Comparison of ENCODE assay signal across 19 cellular contexts in the genomic region with DNA sequence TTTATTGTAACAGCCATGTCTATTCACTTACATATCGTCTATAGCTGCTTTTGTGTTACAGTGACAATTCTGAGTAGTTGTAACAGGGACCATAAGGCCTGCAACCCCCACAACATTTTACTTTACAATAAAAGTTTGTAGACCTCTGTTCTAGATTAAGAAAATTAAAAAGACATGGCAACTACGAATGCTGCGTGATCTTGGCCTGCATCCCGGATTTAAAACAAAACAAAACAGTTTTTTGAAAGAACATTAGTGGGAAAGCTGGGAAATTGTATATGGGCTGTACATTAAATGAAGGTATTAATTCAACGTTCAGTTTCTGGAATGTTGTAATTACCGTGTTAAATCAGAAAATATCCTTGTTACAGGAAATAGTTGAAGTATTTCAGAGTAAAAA.
"Had no signal": no experiment of that assay in that cellular context is flagged by ENCODE, and none has a peak within 500 bp of the region (broad histone marks: within the 10 kb centered on the region; RNA-seq: fewer than 3 reads in every experiment).

No MANE protein-coding gene starts in this region.

- H3K9me3 ChIP-seq: gastrocnemius medialis, right atrium auricular region, tibial nerve, vagina had no signal

- DNase-seq: activated CD4-positive, alpha-beta T cell treated with anti-CD3 and anti-CD28 coated beads, Interleukin-2, amount 50 U/mL, for 1 hour; activated naive CD8-positive, alpha-beta T cell treated with anti-CD3 and anti-CD28 coated beads, Interleukin-2, amount 10 ng/mL, durations not matched to agents 7 days and 5 days; anterior cingulate cortex; erythroblast; gastrocnemius medialis; nucleus accumbens; small intestine; stimulated activated CD4-positive, alpha-beta T cell treated with anti-CD3 and anti-CD28 coated beads, Interleukin-4, amount 100 ng/mL, for 24 hours; stimulated activated naive CD4-positive, alpha-beta T cell had no signal

- H3K36me3 ChIP-seq: gastrocnemius medialis, right atrium auricular region, tibial nerve, vagina had no signal

- H3K9me3 Mint-ChIP-seq: activated naive CD8-positive, alpha-beta T cell treated with anti-CD3 and anti-CD28 coated beads, Interleukin-2, amount 10 ng/mL, durations not matched to agents 7 days and 5 days; activated T-helper 1 cell treated with anti-CD3 and anti-CD28 coated beads, Interleukin-12 subunit alpha, Interleukin-12 subunit beta, Interleukin-2, Interleukin-4 antibody, amounts not matched to agents 30 ng/mL and 10 ng/mL and 1 ng/mL, durations not matched to agents 14 hours and 24 hours and 36 hours; dendritic cell treated with granulocyte-macrophage colony-stimulating factor and Interleukin-4, amounts not matched to agents 40 ng/mL and 50 ng/mL, for 4 days; memory B cell; natural killer cell treated with Interleukin-12 subunit alpha and Interleukin-12 subunit beta and Interleukin-15 and Interleukin-18, amount 100 ng/mL, for 72 hours had no signal

- H3K27ac ChIP-seq: gastrocnemius medialis, right atrium auricular region, tibial nerve, vagina had no signal

- H3K4me1 Mint-ChIP-seq: memory B cell had no signal

- H3K27me3 Mint-ChIP-seq: activated naive CD8-positive, alpha-beta T cell treated with anti-CD3 and anti-CD28 coated beads, Interleukin-2, amount 10 ng/mL, durations not matched to agents 7 days and 5 days; natural killer cell treated with Interleukin-12 subunit alpha and Interleukin-12 subunit beta and Interleukin-15 and Interleukin-18, amount 100 ng/mL, for 72 hours had no signal

- H3K27me3 ChIP-seq: gastrocnemius medialis, right atrium auricular region, tibial nerve, vagina had no signal

- H3K36me3 Mint-ChIP-seq: activated naive CD8-positive, alpha-beta T cell treated with anti-CD3 and anti-CD28 coated beads, Interleukin-2, amount 10 ng/mL, durations not matched to agents 7 days and 5 days; memory B cell; natural killer cell treated with Interleukin-12 subunit alpha and Interleukin-12 subunit beta and Interleukin-15 and Interleukin-18, amount 100 ng/mL, for 72 hours had no signal

- ATAC-seq: activated CD4-positive, CD25-positive, alpha-beta regulatory T cell treated with anti-CD3 and anti-CD28 coated beads, Interleukin-2, amount 50 U/mL, for 24 hours; gastrocnemius medialis; left ventricle myocardium superior; natural killer cell treated with Interleukin-12 subunit alpha and Interleukin-12 subunit beta and Interleukin-15 and Interleukin-18, amount 100 ng/mL, for 72 hours had no signal

- H3K4me1 ChIP-seq: gastrocnemius medialis, right atrium auricular region, tibial nerve had no signal

- H3K27ac Mint-ChIP-seq: activated naive CD8-positive, alpha-beta T cell treated with anti-CD3 and anti-CD28 coated beads, Interleukin-2, amount 10 ng/mL, durations not matched to agents 7 days and 5 days; activated T-helper 1 cell treated with anti-CD3 and anti-CD28 coated beads, Interleukin-12 subunit alpha, Interleukin-12 subunit beta, Interleukin-2, Interleukin-4 antibody, amounts not matched to agents 30 ng/mL and 10 ng/mL and 1 ng/mL, durations not matched to agents 14 hours and 24 hours and 36 hours; memory B cell; natural killer cell treated with Interleukin-12 subunit alpha and Interleukin-12 subunit beta and Interleukin-15 and Interleukin-18, amount 100 ng/mL, for 72 hours; progenitor cell of endocrine pancreas had no signal

- H3K4me3 Mint-ChIP-seq: activated naive CD8-positive, alpha-beta T cell treated with anti-CD3 and anti-CD28 coated beads, Interleukin-2, amount 10 ng/mL, durations not matched to agents 7 days and 5 days; activated T-helper 1 cell treated with anti-CD3 and anti-CD28 coated beads, Interleukin-12 subunit alpha, Interleukin-12 subunit beta, Interleukin-2, Interleukin-4 antibody, amounts not matched to agents 30 ng/mL and 10 ng/mL and 1 ng/mL, durations not matched to agents 14 hours and 24 hours and 36 hours; dendritic cell treated with granulocyte-macrophage colony-stimulating factor and Interleukin-4, amounts not matched to agents 40 ng/mL and 50 ng/mL, for 4 days; memory B cell; natural killer cell treated with Interleukin-12 subunit alpha and Interleukin-12 subunit beta and Interleukin-15 and Interleukin-18, amount 100 ng/mL, for 72 hours had no signal

- H3K4me3 ChIP-seq: gastrocnemius medialis, right atrium auricular region, tibial nerve, vagina had no signal
